ENCODE assay signal across 8 cellular contexts in the genomic region with DNA sequence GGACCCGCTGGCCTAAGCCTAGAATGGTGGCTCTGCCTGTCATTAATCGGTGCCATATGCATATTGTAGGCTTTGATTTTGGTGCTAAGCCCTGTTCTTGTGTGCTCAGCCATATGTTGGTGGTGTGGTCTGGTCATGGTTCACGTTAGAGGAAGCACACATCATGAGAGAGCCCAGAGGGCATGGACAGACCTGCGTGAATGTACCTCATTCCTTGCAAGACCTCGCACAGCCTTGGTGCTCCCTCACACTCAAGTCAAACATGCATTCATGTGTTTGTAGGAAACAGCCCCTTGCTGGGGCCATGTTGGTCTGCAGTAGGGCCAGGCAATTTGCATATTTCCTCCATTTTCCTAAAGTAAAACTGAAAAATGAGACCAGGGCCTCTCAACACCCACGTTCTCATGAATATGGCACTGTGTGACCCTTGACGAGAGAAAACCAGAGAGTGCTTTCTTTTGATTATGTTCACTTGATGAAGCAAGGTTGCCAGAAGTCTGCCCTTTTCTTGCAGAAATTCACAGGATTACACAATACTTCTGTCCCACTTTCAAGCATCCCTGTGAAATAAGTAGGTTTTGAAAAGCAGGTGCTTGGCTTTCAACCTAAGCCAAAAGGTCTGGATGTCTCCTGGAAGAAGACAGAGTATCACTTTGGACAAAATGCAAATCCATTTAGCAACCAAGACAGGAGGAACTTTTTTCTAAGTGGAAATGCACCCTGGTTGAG.
A peak's percentile ranks its signal among the peaks of the same experiment; 100 is the strongest.
DNase-seq lines count a peak whose midpoint lies in the region; ATAC-seq and TF ChIP-seq lines count a peak whose summit lies in the region.
"Had no signal": no experiment of that assay in that cellular context is flagged by ENCODE, and none has a peak within 500 bp of the region (broad histone marks: within the 10 kb centered on the region; RNA-seq: fewer than 3 reads in every experiment).

No MANE protein-coding gene starts in this region.

- no peak overlapping the region for H3K4me3 ChIP-seq in choroid plexus epithelial cell (ENCODE audit: low read depth, low read length)
- H3K4me3 ChIP-seq: prostate gland had no signal

- ATAC-seq in GM18505 (IDR thresholded peaks at IDR 0.05; ENCODE audit: unreplicated experiment) (peak; percentile 86), GM19372 (IDR thresholded peaks at IDR 0.05; ENCODE audit: low read depth, unreplicated experiment) (peak; percentile 85), HG03045 (IDR thresholded peaks at IDR 0.05; ENCODE audit: unreplicated experiment) (peak; percentile 80)

- no peak for TF ChIP-seq CTCF in choroid plexus epithelial cell (conservative IDR thresholded peaks at IDR 0.05; ENCODE audit: low read depth, low read length)

- no peak for TF ChIP-seq POLR2A in GM18505 (IDR thresholded peaks at IDR 0.05; ENCODE audit: borderline replicate concordance, extremely low read depth, insufficient read depth, insufficient read length)

- DNase-seq in choroid plexus epithelial cell (ENCODE audit: low read depth): peak; percentile 4
- no peak for DNase-seq in HUDEP-2 (lab: John Stamatoyannopoulos, UW; ENCODE audit: unreplicated experiment in 76 of 76)
- no peak for DNase-seq in SW480 (ENCODE audit: low spot score)
- no peak for DNase-seq in T-helper 9 cell
